14 cellular contexts compared by ENCODE assay signal in the genomic region with DNA sequence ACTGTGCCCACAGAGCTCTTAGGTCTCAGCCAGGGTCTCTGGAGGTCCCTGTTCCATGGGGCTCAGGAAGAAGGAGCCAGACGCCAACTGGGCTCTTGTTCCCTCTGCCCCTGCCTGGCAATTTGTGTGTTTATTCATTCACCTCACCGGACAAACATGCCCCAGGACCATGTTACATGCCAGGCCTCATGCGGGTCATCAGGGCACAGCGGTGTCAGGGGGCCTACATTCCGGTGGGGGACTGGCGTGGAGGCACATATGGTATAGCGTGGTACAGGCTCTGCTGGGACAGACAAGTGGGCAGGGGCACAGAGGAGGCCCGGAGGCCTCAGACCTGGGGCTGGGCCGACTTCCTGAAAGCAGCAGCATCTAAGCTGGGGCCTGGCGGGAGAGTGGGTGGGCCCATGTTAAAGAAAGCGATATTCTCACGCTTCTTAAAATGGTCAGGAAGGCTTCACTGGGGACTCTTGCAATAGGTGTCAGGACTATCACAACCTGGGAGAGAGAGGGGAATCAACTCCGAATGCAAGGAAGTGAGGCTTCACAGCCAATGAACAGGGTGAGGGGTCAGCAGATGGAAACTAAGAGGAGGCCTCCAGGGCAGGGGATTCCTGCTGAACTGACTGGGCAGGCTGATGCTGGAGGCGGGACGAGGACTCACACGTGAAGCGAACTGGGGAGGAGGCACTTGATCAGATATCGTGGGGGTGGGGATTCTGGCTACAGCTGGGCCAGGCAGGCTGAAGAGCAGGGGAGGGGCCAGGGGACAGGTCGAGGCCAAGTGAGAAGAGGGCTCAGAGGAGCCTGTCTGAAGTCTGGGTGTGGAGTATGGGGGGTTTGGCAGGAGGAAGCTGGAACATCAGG. TPM values are rescaled to one million over a fixed set of nuclear protein-coding genes. Genes with fewer than 3 reads are reported as not detected.
DNase-seq lines count a peak whose midpoint lies in the region; ATAC-seq and TF ChIP-seq lines count a peak whose summit lies in the region.
"Had no signal": no experiment of that assay in that cellular context is flagged by ENCODE, and none has a peak within 500 bp of the region (broad histone marks: within the 10 kb centered on the region; RNA-seq: fewer than 3 reads in every experiment).

No MANE protein-coding gene starts in this region.

- POLR2A ChIA-PET in MCF 10A (lab: Yijun Ruan, JAX) (no interaction called here), T-cell (lab: Charles Lee) (no interaction called here)

- DNase-seq in GM23338 (ENCODE audit: low spot score) = peak; percentile 76
- peak; percentile 93 for DNase-seq in NCI-H524 treated with DMSO at 0.1 percent for 48 hours (lab: John Stamatoyannopoulos, UW)
- DNase-seq in erythroblast (lab: John Stamatoyannopoulos, UW) = peak; percentile 88 to 91
- peak; percentile 39 for DNase-seq in osteoblast (ENCODE audit: insufficient read length, low spot score, missing footprints)
- DNase-seq in Ammon's horn (ENCODE audit: low spot score) = no peak
- no peak for DNase-seq in MCF 10A (ENCODE audit: unreplicated experiment)
- DNase-seq in T-cell = no peak
- DNase-seq: CD4-positive, alpha-beta T cell; effector CD4-positive, alpha-beta T cell; HCEC 1CT; hippocampal formation; SW 1271; upper lobe of left lung had no signal

- ATAC-seq in GM23338 = peak; percentile 79
- no peak for ATAC-seq in T-cell (replicated peaks in 1 of 4)
- no peak for ATAC-seq in HG03521 (IDR thresholded peaks at IDR 0.05; ENCODE audit: unreplicated experiment)

- H3K27me3 Mint-ChIP-seq in GM23338 (ENCODE audit: insufficient read depth, low read depth, poor library complexity) = peaks cover 22% of the 10 kb centered on the region
- no peaks in the 10 kb centered on the region for H3K27me3 Mint-ChIP-seq in MCF 10A (ENCODE audit: insufficient read depth, unreplicated experiment)
- H3K27me3 Mint-ChIP-seq in T-cell = peaks cover 8 to 10% of the 10 kb centered on the region in 2 donors

- no peaks in the 10 kb centered on the region for H3F3A ChIP-seq in GM23338 (replicated peaks; ENCODE audit: low read depth)

- H3K4me2 ChIP-seq in GM23338 = no peak overlapping the region
- H3K4me2 ChIP-seq in osteoblast (ENCODE audit: insufficient read depth, low read length) = no peak overlapping the region

- no peak for TF ChIP-seq POLR2A in erythroblast (IDR thresholded peaks at IDR 0.05; ENCODE audit: low read length)

- H3K27ac Mint-ChIP-seq in GM23338 (peak overlapping the region; percentile 18), MCF 10A (ENCODE audit: low read depth, unreplicated experiment) (no peak overlapping the region), T-cell (no peak overlapping the region)
- H3K27ac Mint-ChIP-seq: CD4-positive, alpha-beta T cell had no signal

- no peak overlapping the region for H3K4me3 ChIP-seq in GM23338
- H3K4me3 ChIP-seq in osteoblast (ENCODE audit: insufficient read depth, low read length) = no peak overlapping the region
- H3K4me3 ChIP-seq: upper lobe of left lung had no signal

- no peaks in the 10 kb centered on the region for H3K9me2 ChIP-seq in GM23338 (ENCODE audit: insufficient read depth)

- H3K27ac ChIP-seq in GM23338 (ENCODE audit: low read depth) (peak overlapping the region; percentile 80; the same call in 1 of the 2 replicates), osteoblast (ENCODE audit: low read depth, low read length) (no peak overlapping the region)
- H3K27ac ChIP-seq: upper lobe of left lung had no signal

- BruUV-seq in MCF 10A (replicated peaks; lab: Mats Ljungman, UMichigan) = no TSS peak

- no peak for TF ChIP-seq CTCF in GM23338 (conservative IDR thresholded peaks at IDR 0.05; ENCODE audit: low read depth in 2 of 2)
- TF ChIP-seq CTCF in osteoblast (IDR thresholded peaks at IDR 0.05; ENCODE audit: extremely low read depth, low read depth, low read length) = no peak
- TF ChIP-seq CTCF in MCF 10A (IDR thresholded peaks at IDR 0.05; ENCODE audit: unreplicated experiment) = no peak

- H3K79me2 ChIP-seq in GM23338 (replicated peaks; ENCODE audit: insufficient read depth) (no peaks in the 10 kb centered on the region), osteoblast (ENCODE audit: insufficient read depth, low read length) (peaks cover 85% of the 10 kb centered on the region)

- H3K4me1 ChIP-seq in GM23338 (ENCODE audit: insufficient read depth) (peaks cover 11% of the 10 kb centered on the region; the same call in 1 of the 2 replicates), osteoblast (ENCODE audit: insufficient read depth, low read length) (peaks cover 12% of the 10 kb centered on the region)
- H3K4me1 ChIP-seq: upper lobe of left lung had no signal

- H3K36me3 ChIP-seq in GM23338 (ENCODE audit: insufficient read depth) (no peaks in the 10 kb centered on the region; the same call in 1 of the 2 replicates), osteoblast (ENCODE audit: insufficient read depth, low read length) (peaks cover 9% of the 10 kb centered on the region)
- H3K36me3 ChIP-seq: upper lobe of left lung had no signal

- H3K9me3 Mint-ChIP-seq in GM23338 (no peaks in the 10 kb centered on the region), MCF 10A (ENCODE audit: unreplicated experiment) (no peaks in the 10 kb centered on the region), T-cell (no peaks in the 10 kb centered on the region)
- H3K9me3 Mint-ChIP-seq: CD4-positive, alpha-beta T cell had no signal

- H2AFZ ChIP-seq in GM23338 (no peak overlapping the region), osteoblast (ENCODE audit: low read length) (no peak overlapping the region)

- CTCF ChIA-PET in MCF 10A (lab: Yijun Ruan, JAX) = interaction anchor here (0.5 to 0.7 kb wide), 3 partner anchors 70 to 470 kb away, joined by 3 to 4 read pairs (median 3); no protein-coding TSS in a partner anchor
- CTCF ChIA-PET in T-cell (lab: Charles Lee) = no interaction called here

- no peak overlapping the region for H3K4me3 Mint-ChIP-seq in GM23338
- H3K4me3 Mint-ChIP-seq in MCF 10A (ENCODE audit: unreplicated experiment) = no peak overlapping the region
- H3K4me3 Mint-ChIP-seq in T-cell = no peak overlapping the region
- H3K4me3 Mint-ChIP-seq: CD4-positive, alpha-beta T cell had no signal

- no peaks in the 10 kb centered on the region for H3K9me3 ChIP-seq in osteoblast (ENCODE audit: low read depth, low read length)
- H3K9me3 ChIP-seq: upper lobe of left lung had no signal

- H3K36me3 Mint-ChIP-seq in GM23338 (ENCODE audit: low read depth) (peaks cover 4% of the 10 kb centered on the region; the same call in 2 of the 3 replicates), MCF 10A (ENCODE audit: insufficient read depth, unreplicated experiment) (peaks cover 16% of the 10 kb centered on the region), T-cell (no peaks in the 10 kb centered on the region)

- H4K20me1 ChIP-seq in GM23338 (replicated peaks; ENCODE audit: insufficient read depth) (peaks cover 4% of the 10 kb centered on the region; the same call in 1 of the 2 replicates), osteoblast (ENCODE audit: insufficient read depth, low read length) (peaks cover 55% of the 10 kb centered on the region)

- H3K27me3 ChIP-seq in GM23338 (ENCODE audit: insufficient read depth) = no peaks in the 10 kb centered on the region
- H3K27me3 ChIP-seq in osteoblast (ENCODE audit: insufficient read depth, low read length) = no peaks in the 10 kb centered on the region
- H3K27me3 ChIP-seq: upper lobe of left lung had no signal

- H3K4me1 Mint-ChIP-seq in GM23338 (peaks cover 44% of the 10 kb centered on the region), MCF 10A (ENCODE audit: insufficient read depth, unreplicated experiment) (no peaks in the 10 kb centered on the region), T-cell (no peaks in the 10 kb centered on the region)

- intact Hi-C loops in MCF 10A (cut with micrococcal nuclease) = no loop called here

TF ChIP-seq in GM23338, 12 proteins besides CTCF, POLR2A, EP300 and RAD21 (continues in another document):
- TF ChIP-seq EZH2 (IDR thresholded peaks at IDR 0.05; ENCODE audit: low read depth, unreplicated experiment) (no peak), NANOG (IDR thresholded peaks at IDR 0.05; ENCODE audit: borderline replicate concordance) (no peak), STAT1 (IDR thresholded peaks at IDR 0.05; ENCODE audit: unreplicated experiment) (no peak), EZH2phosphoT487 (IDR thresholded peaks at IDR 0.05; ENCODE audit: unreplicated experiment) (no peak), POLR2AphosphoS5 (IDR thresholded peaks at IDR 0.05; ENCODE audit: low read depth) (no peak)
- TF ChIP-seq, protein P1, sequence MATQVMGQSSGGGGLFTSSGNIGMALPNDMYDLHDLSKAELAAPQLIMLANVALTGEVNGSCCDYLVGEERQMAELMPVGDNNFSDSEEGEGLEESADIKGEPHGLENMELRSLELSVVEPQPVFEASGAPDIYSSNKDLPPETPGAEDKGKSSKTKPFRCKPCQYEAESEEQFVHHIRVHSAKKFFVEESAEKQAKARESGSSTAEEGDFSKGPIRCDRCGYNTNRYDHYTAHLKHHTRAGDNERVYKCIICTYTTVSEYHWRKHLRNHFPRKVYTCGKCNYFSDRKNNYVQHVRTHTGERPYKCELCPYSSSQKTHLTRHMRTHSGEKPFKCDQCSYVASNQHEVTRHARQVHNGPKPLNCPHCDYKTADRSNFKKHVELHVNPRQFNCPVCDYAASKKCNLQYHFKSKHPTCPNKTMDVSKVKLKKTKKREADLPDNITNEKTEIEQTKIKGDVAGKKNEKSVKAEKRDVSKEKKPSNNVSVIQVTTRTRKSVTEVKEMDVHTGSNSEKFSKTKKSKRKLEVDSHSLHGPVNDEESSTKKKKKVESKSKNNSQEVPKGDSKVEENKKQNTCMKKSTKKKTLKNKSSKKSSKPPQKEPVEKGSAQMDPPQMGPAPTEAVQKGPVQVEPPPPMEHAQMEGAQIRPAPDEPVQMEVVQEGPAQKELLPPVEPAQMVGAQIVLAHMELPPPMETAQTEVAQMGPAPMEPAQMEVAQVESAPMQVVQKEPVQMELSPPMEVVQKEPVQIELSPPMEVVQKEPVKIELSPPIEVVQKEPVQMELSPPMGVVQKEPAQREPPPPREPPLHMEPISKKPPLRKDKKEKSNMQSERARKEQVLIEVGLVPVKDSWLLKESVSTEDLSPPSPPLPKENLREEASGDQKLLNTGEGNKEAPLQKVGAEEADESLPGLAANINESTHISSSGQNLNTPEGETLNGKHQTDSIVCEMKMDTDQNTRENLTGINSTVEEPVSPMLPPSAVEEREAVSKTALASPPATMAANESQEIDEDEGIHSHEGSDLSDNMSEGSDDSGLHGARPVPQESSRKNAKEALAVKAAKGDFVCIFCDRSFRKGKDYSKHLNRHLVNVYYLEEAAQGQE (IDR thresholded peaks at IDR 0.05; ENCODE audit: unreplicated experiment) = no peak

RNA-seq across cellular contexts. Expression of gene NCS1, which starts 41.9 kb away (rescaled TPM):
- total RNA-seq in GM23338 (2014; rRNA removed; shearing (Covaris generic)) = 28.8 and 34.3 TPM in 2 replicates
- 8.2 and 10.3 TPM in 2 replicates for polyA plus RNA-seq in GM23338 (2016; fragmentation: Nextera tagmentation; extraction: Ambion mirVana)
- total RNA-seq in osteoblast (43.0 and 49.9 TPM in 2 replicates), MCF 10A (2022) (27.8 and 41.3 TPM in 2 replicates), T-cell (under 1 TPM in 4 of 5 donors, not detected in 1; 0.20 to 0.82 (median 0.46) TPM)

RNA-seq across cellular contexts. Expression of gene HMCN2, which starts 51.4 kb away (rescaled TPM):
- 2.6 and 4.7 TPM in 2 replicates for total RNA-seq in GM23338 (2014; rRNA removed; shearing (Covaris generic))
- polyA plus RNA-seq in GM23338 (2016; fragmentation: Nextera tagmentation; extraction: Ambion mirVana) = 1.3 and 2.1 TPM in 2 replicates
- total RNA-seq in osteoblast = under 0.01 TPM in 2 replicates
- not detected in 2 replicates for total RNA-seq in MCF 10A (2022)
- total RNA-seq in T-cell = under 1 TPM in 1 of 5 donors, not detected in 4; 0.03 TPM
- total RNA-seq: CD4-positive, alpha-beta T cell had no signal

Comparison
In these comparisons a context has a peak if more than half of its experiments do, and no peak if none do; other contexts are left out.
1. DNase-seq: peak in GM23338 (single experiment), NCI-H524 treated with DMSO at 0.1 percent for 48 hours (single experiment), erythroblast (2 of 2) and osteoblast (single experiment); none in Ammon's horn (single experiment), MCF 10A (single experiment) and T-cell (0 of 34).
2. RNA of gene NCS1, which starts 41.9 kb away (total RNA-seq): 43.0 to 49.9 TPM in osteoblast, 28.8 to 34.3 TPM in GM23338 and 27.8 to 41.3 TPM in MCF 10A; 0.20 to 0.82 TPM in T-cell; every median in the first group is over 10 times any median in the second.